In genomic region chr17:68805609-68806008, GRCh38 we compare ENCODE assay signal across 28 cellular contexts.
"Had no signal": no experiment of that assay in that cellular context is flagged by ENCODE, and none has a peak within 500 bp of the region (broad histone marks: within the 10 kb centered on the region; RNA-seq: fewer than 3 reads in every experiment).

No MANE protein-coding gene starts in this region.

- H3K27me3 Mint-ChIP-seq: naive B cell; progenitor cell of endocrine pancreas; stimulated activated naive CD8-positive, alpha-beta T cell treated with anti-CD3 and anti-CD28 coated beads, Interleukin-15, Interleukin-2, amounts not matched to agents 100 ng/mL and 50 ng/mL, for 24 hours had no signal

- H3K4me1 ChIP-seq: pancreas, psoas muscle, sigmoid colon, stomach, thyroid gland, upper lobe of left lung, vagina had no signal

- H3K27me3 ChIP-seq: neutrophil, pancreas, right lobe of liver, sigmoid colon, stomach, thyroid gland, tibial nerve, upper lobe of left lung, vagina had no signal

- H3K9me3 ChIP-seq: neutrophil, pancreas, psoas muscle, right lobe of liver, stomach, thoracic aorta, thyroid gland, tibial nerve, upper lobe of left lung, vagina had no signal

- H3K27ac ChIP-seq: neutrophil, pancreas, psoas muscle, right lobe of liver, sigmoid colon, stomach, thoracic aorta, thyroid gland, tibial nerve, upper lobe of left lung, vagina had no signal

- H3K9me3 Mint-ChIP-seq: naive thymus-derived CD8-positive, alpha-beta T cell; natural killer cell treated with Interleukin-12 subunit alpha and Interleukin-12 subunit beta and Interleukin-15 and Interleukin-18, amount 100 ng/mL, for 72 hours; stimulated activated effector memory CD8-positive, alpha-beta T cell treated with anti-CD3 and anti-CD28 coated beads, Interleukin-12 subunit alpha, Interleukin-12 subunit beta, amount 100 ng/mL, for 72 hours; stimulated activated naive B cell treated with anti-CD40 and anti-IgM and Interleukin-4, amounts not matched to agents 10 μg/mL and 1 μg/mL and 100 μg/mL, for 72 hours; stimulated activated naive CD8-positive, alpha-beta T cell treated with anti-CD3 and anti-CD28 coated beads, Interleukin-15, Interleukin-2, amounts not matched to agents 100 ng/mL and 50 ng/mL, for 24 hours had no signal

- H3K4me3 Mint-ChIP-seq: naive B cell; naive thymus-derived CD8-positive, alpha-beta T cell; natural killer cell treated with Interleukin-12 subunit alpha and Interleukin-12 subunit beta and Interleukin-15 and Interleukin-18, amount 100 ng/mL, for 72 hours; stimulated activated effector memory CD8-positive, alpha-beta T cell treated with anti-CD3 and anti-CD28 coated beads, Interleukin-12 subunit alpha, Interleukin-12 subunit beta, amount 100 ng/mL, for 72 hours; stimulated activated naive B cell treated with anti-CD40 and anti-IgM and Interleukin-4, amounts not matched to agents 10 μg/mL and 1 μg/mL and 100 μg/mL, for 72 hours; stimulated activated naive CD8-positive, alpha-beta T cell treated with anti-CD3 and anti-CD28 coated beads, Interleukin-15, Interleukin-2, amounts not matched to agents 100 ng/mL and 50 ng/mL, for 24 hours had no signal

- H3K4me1 Mint-ChIP-seq: naive B cell; naive thymus-derived CD8-positive, alpha-beta T cell; stimulated activated effector memory CD8-positive, alpha-beta T cell treated with anti-CD3 and anti-CD28 coated beads, Interleukin-12 subunit alpha, Interleukin-12 subunit beta, amount 100 ng/mL, for 72 hours; stimulated activated naive B cell treated with anti-CD40 and anti-IgM and Interleukin-4, amounts not matched to agents 10 μg/mL and 1 μg/mL and 100 μg/mL, for 72 hours had no signal

- DNase-seq: naive B cell; naive thymus-derived CD8-positive, alpha-beta T cell; nucleus accumbens; pancreas; posterior cingulate gyrus; psoas muscle; right cardiac atrium; right lobe of liver; sigmoid colon; small intestine; stimulated activated CD4-positive, alpha-beta T cell treated with anti-CD3 and anti-CD28 coated beads, Interleukin-15, amount 100 ng/mL, for 24 hours; stimulated activated CD4-positive, alpha-beta T cell treated with anti-CD3 and anti-CD28 coated beads, Interleukin-2, amount 100 ng/mL, for 24 hours; stimulated activated CD4-positive, alpha-beta T cell treated with anti-CD3 and anti-CD28 coated beads, Interleukin-2, amount 100 ng/mL, for 48 hours; stimulated activated CD4-positive, alpha-beta T cell treated with anti-CD3 and anti-CD28 coated beads, Interleukin-4, amount 100 ng/mL, for 24 hours; stimulated activated naive B cell treated with anti-CD40 and anti-IgM and Interleukin-4, amounts not matched to agents 10 μg/mL and 1 μg/mL and 100 μg/mL, for 72 hours; stimulated activated naive CD4-positive, alpha-beta T cell treated with Interleukin-2 at 50 U/mL for 16 hours; stomach; thyroid gland; trophoblast cell; upper lobe of left lung had no signal

- H3K27ac Mint-ChIP-seq: naive B cell; naive thymus-derived CD8-positive, alpha-beta T cell; natural killer cell treated with Interleukin-12 subunit alpha and Interleukin-12 subunit beta and Interleukin-15 and Interleukin-18, amount 100 ng/mL, for 72 hours; progenitor cell of endocrine pancreas; stimulated activated effector memory CD8-positive, alpha-beta T cell treated with anti-CD3 and anti-CD28 coated beads, Interleukin-12 subunit alpha, Interleukin-12 subunit beta, amount 100 ng/mL, for 72 hours; stimulated activated naive B cell treated with anti-CD40 and anti-IgM and Interleukin-4, amounts not matched to agents 10 μg/mL and 1 μg/mL and 100 μg/mL, for 72 hours; stimulated activated naive CD8-positive, alpha-beta T cell treated with anti-CD3 and anti-CD28 coated beads, Interleukin-15, Interleukin-2, amounts not matched to agents 100 ng/mL and 50 ng/mL, for 24 hours had no signal

- H3K36me3 Mint-ChIP-seq: naive B cell; naive thymus-derived CD8-positive, alpha-beta T cell; natural killer cell treated with Interleukin-12 subunit alpha and Interleukin-12 subunit beta and Interleukin-15 and Interleukin-18, amount 100 ng/mL, for 72 hours; stimulated activated effector memory CD8-positive, alpha-beta T cell treated with anti-CD3 and anti-CD28 coated beads, Interleukin-12 subunit alpha, Interleukin-12 subunit beta, amount 100 ng/mL, for 72 hours; stimulated activated naive B cell treated with anti-CD40 and anti-IgM and Interleukin-4, amounts not matched to agents 10 μg/mL and 1 μg/mL and 100 μg/mL, for 72 hours had no signal

- ATAC-seq: naive thymus-derived CD8-positive, alpha-beta T cell; pancreas; psoas muscle; right cardiac atrium; stimulated activated effector memory CD8-positive, alpha-beta T cell treated with anti-CD3 and anti-CD28 coated beads, Interleukin-12 subunit alpha, Interleukin-12 subunit beta, amount 100 ng/mL, for 72 hours; stimulated activated naive B cell treated with anti-CD40 and anti-IgM and Interleukin-4, amounts not matched to agents 10 μg/mL and 1 μg/mL and 100 μg/mL, for 72 hours had no signal

- H3K4me3 ChIP-seq: pancreas, psoas muscle, right lobe of liver, sigmoid colon, stomach, thoracic aorta, thyroid gland, tibial nerve, upper lobe of left lung, vagina had no signal

- H3K36me3 ChIP-seq: neutrophil, pancreas, right lobe of liver, sigmoid colon, stomach, thoracic aorta, thyroid gland, tibial nerve, upper lobe of left lung, vagina had no signal
